25 cellular contexts compared by ENCODE assay signal in genomic region chr17:39745335-39746144, GRCh38.
"Had no signal": no experiment of that assay in that cellular context is flagged by ENCODE, and none has a peak within 500 bp of the region (broad histone marks: within the 10 kb centered on the region; RNA-seq: fewer than 3 reads in every experiment).

No MANE protein-coding gene starts in this region.

- H3K4me3 ChIP-seq: left lung, prostate gland, stomach, suprapubic skin, tibial artery had no signal

- H3K27ac Mint-ChIP-seq: activated CD4-positive, alpha-beta T cell treated with anti-CD3 and anti-CD28 coated beads for 36 hours; activated T-helper 1 cell treated with anti-CD3 and anti-CD28 coated beads, Interleukin-12 subunit alpha, Interleukin-12 subunit beta, Interleukin-2, Interleukin-4 antibody, amounts not matched to agents 30 ng/mL and 10 ng/mL and 1 ng/mL, durations not matched to agents 14 hours and 24 hours and 36 hours; dendritic cell treated with granulocyte-macrophage colony-stimulating factor and Interleukin-4, amounts not matched to agents 40 ng/mL and 50 ng/mL, for 4 days; endodermal cell; nephron had no signal

- H3K36me3 ChIP-seq: neutrophil, ovary, prostate gland had no signal

- H3K27me3 ChIP-seq: ovary had no signal

- ATAC-seq: activated CD4-positive, alpha-beta T cell treated with anti-CD3 and anti-CD28 coated beads for 36 hours; esophagus mucosa; left lung had no signal

- H3K27me3 Mint-ChIP-seq: activated CD4-positive, alpha-beta T cell treated with anti-CD3 and anti-CD28 coated beads for 36 hours had no signal

- H3K27ac ChIP-seq: left lung, neutrophil, ovary, prostate gland, stomach, suprapubic skin, tibial artery had no signal

- H3K4me3 Mint-ChIP-seq: activated CD4-positive, alpha-beta T cell treated with anti-CD3 and anti-CD28 coated beads for 36 hours; activated T-helper 1 cell treated with anti-CD3 and anti-CD28 coated beads, Interleukin-12 subunit alpha, Interleukin-12 subunit beta, Interleukin-2, Interleukin-4 antibody, amounts not matched to agents 30 ng/mL and 10 ng/mL and 1 ng/mL, durations not matched to agents 14 hours and 24 hours and 36 hours; dendritic cell treated with granulocyte-macrophage colony-stimulating factor and Interleukin-4, amounts not matched to agents 40 ng/mL and 50 ng/mL, for 4 days; endodermal cell; nephron had no signal

- DNase-seq: activated CD4-positive, alpha-beta T cell treated with anti-CD3 and anti-CD28 coated beads for 36 hours; activated CD4-positive, alpha-beta T cell treated with anti-CD3 and anti-CD28 coated beads, Interleukin-2, amount 50 U/mL, for 48 hours; activated CD4-positive, CD25-positive, alpha-beta regulatory T cell; activated CD8-positive, alpha-beta memory T cell treated with anti-CD3 and anti-CD28 coated beads for 24 hours; activated effector memory CD4-positive, alpha-beta T cell treated with anti-CD3 and anti-CD28 coated beads, Interleukin-2, amount 50 U/mL, for 16 hours; activated naive CD4-positive, alpha-beta T cell treated with anti-CD3 and anti-CD28 coated beads, Interleukin-2, amount 50 U/mL, for 16 hours; amniotic stem cell; central memory CD4-positive, alpha-beta T cell; endodermal cell; foreskin fibroblast; hypothalamus; mammary epithelial cell; stimulated activated CD4-positive, alpha-beta T cell treated with anti-CD3 and anti-CD28 coated beads, Interleukin-12 subunit alpha, Interleukin-12 subunit beta, amount 100 ng/mL, for 4 hours; stimulated activated CD4-positive, alpha-beta T cell treated with anti-CD3 and anti-CD28 coated beads, Interleukin-4, amount 100 ng/mL, for 1 hour; stomach; tibial artery had no signal

- H3K9me3 Mint-ChIP-seq: activated T-helper 1 cell treated with anti-CD3 and anti-CD28 coated beads, Interleukin-12 subunit alpha, Interleukin-12 subunit beta, Interleukin-2, Interleukin-4 antibody, amounts not matched to agents 30 ng/mL and 10 ng/mL and 1 ng/mL, durations not matched to agents 14 hours and 24 hours and 36 hours; dendritic cell treated with granulocyte-macrophage colony-stimulating factor and Interleukin-4, amounts not matched to agents 40 ng/mL and 50 ng/mL, for 4 days; endodermal cell; nephron had no signal

- H3K9me3 ChIP-seq: left lung, neutrophil, ovary, prostate gland, stomach, suprapubic skin, tibial artery had no signal
